In the genomic region with DNA sequence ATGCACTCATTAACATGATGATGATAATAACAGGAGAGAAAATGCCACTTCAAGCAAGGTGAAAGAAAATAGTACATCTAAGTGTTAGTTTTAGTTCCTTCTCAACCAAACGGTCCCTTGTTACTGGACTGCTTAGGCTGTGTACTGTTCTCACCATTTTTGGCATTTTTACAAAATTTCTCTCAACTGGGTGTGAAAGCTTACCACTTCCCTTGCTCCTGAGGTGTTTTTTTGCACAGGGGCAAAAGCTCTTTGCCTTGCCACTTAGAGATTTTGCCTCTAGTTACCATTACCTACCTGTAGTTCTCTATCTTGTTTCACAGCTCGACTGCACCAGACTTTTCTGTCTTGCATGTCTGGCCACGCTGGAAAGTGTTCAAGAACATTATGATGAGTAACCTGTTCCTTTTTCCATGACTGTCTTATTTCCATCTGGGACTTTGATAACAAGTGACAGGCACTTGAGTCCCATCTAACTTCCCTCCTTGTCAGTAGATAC, we compare ENCODE assay signal across 8 cellular contexts. TPM values are rescaled to one million over a fixed set of nuclear protein-coding genes. Genes with fewer than 3 reads are reported as not detected.
DNase-seq lines count a peak whose midpoint lies in the region; ATAC-seq, FAIRE-seq and TF ChIP-seq lines count a peak whose summit lies in the region.

No MANE protein-coding gene starts in this region.

- DNase-seq in H54 (ENCODE audit: insufficient read length, low spot score) = no peak
- DNase-seq in NAMALWA (ENCODE audit: low spot score) = peak; percentile 36
- peak; percentile 53 for DNase-seq in central memory CD4-positive, alpha-beta T cell
- no peak for DNase-seq in stimulated activated effector memory CD8-positive, alpha-beta T cell treated with anti-CD3 and anti-CD28 coated beads, Interleukin-12 subunit alpha, Interleukin-12 subunit beta, amount 100 ng/mL, for 72 hours (ENCODE audit: low spot score in 2 of 2)
- DNase-seq in AG08396 (ENCODE audit: low spot score) = no peak
- DNase-seq in amniotic stem cell (lab: John Stamatoyannopoulos, UW) = no peak
- DNase-seq in Caco-2 = no peak

- peak overlapping the region; percentile 77 for H3K27ac Mint-ChIP-seq in stimulated activated effector memory CD8-positive, alpha-beta T cell treated with anti-CD3 and anti-CD28 coated beads, Interleukin-12 subunit alpha, Interleukin-12 subunit beta, amount 100 ng/mL, for 72 hours
- H3K27ac Mint-ChIP-seq in Caco-2 (ENCODE audit: unreplicated experiment) = no peak overlapping the region

- no peak for TF ChIP-seq CTCF in Caco-2 (IDR thresholded peaks at IDR 0.05; ENCODE audit: insufficient read depth in 1 of 2, low read depth in 1 of 2, low read length in 1 of 2, severe bottlenecking in 1 of 2, unreplicated experiment in 1 of 2)

- ATAC-seq in GM18520 (IDR thresholded peaks at IDR 0.05; ENCODE audit: unreplicated experiment) = peak; percentile 83
- ATAC-seq in stimulated activated effector memory CD8-positive, alpha-beta T cell treated with anti-CD3 and anti-CD28 coated beads, Interleukin-12 subunit alpha, Interleukin-12 subunit beta, amount 100 ng/mL, for 72 hours = peak; percentile 40

- peak; percentile 52 for FAIRE-seq in H54 (lab: Jason Lieb, UNC)

- H3K4me1 Mint-ChIP-seq in stimulated activated effector memory CD8-positive, alpha-beta T cell treated with anti-CD3 and anti-CD28 coated beads, Interleukin-12 subunit alpha, Interleukin-12 subunit beta, amount 100 ng/mL, for 72 hours = peaks cover 74% of the 10 kb centered on the region
- peaks cover 43% of the 10 kb centered on the region for H3K4me1 Mint-ChIP-seq in Caco-2 (ENCODE audit: low read depth, unreplicated experiment)

- no peaks in the 10 kb centered on the region for H3K27me3 ChIP-seq in Caco-2 (replicated peaks; ENCODE audit: control insufficient read depth, insufficient read depth, low read length)

- POLR2A ChIA-PET in Caco-2 (lab: Charles Lee) = no interaction called here

- H3K36me3 Mint-ChIP-seq in stimulated activated effector memory CD8-positive, alpha-beta T cell treated with anti-CD3 and anti-CD28 coated beads, Interleukin-12 subunit alpha, Interleukin-12 subunit beta, amount 100 ng/mL, for 72 hours = peaks cover 17% of the 10 kb centered on the region
- no peaks in the 10 kb centered on the region for H3K36me3 Mint-ChIP-seq in Caco-2 (ENCODE audit: insufficient read depth, unreplicated experiment)

- no peak overlapping the region for H3K4me3 ChIP-seq in Caco-2 (ENCODE audit: low read depth, low read length)

- H3K4me3 Mint-ChIP-seq in stimulated activated effector memory CD8-positive, alpha-beta T cell treated with anti-CD3 and anti-CD28 coated beads, Interleukin-12 subunit alpha, Interleukin-12 subunit beta, amount 100 ng/mL, for 72 hours = peak overlapping the region; percentile 72
- no peak overlapping the region for H3K4me3 Mint-ChIP-seq in Caco-2 (ENCODE audit: unreplicated experiment)

- CTCF ChIA-PET in Caco-2 (lab: Charles Lee) = no interaction called here

- H3K36me3 ChIP-seq in Caco-2 (ENCODE audit: control insufficient read depth, insufficient read depth, low read length) = no peaks in the 10 kb centered on the region

- H3K9me3 ChIP-seq in Caco-2 = no peaks in the 10 kb centered on the region

- no peak for TF ChIP-seq POLR2A in H54 (IDR thresholded peaks at IDR 0.05; ENCODE audit: low read depth, low read length)

- intact Hi-C loops in Caco-2 (cut with micrococcal nuclease; ENCODE audit: unreplicated experiment) = no loop called here

- H3K9me3 Mint-ChIP-seq in stimulated activated effector memory CD8-positive, alpha-beta T cell treated with anti-CD3 and anti-CD28 coated beads, Interleukin-12 subunit alpha, Interleukin-12 subunit beta, amount 100 ng/mL, for 72 hours = no peaks in the 10 kb centered on the region
- H3K9me3 Mint-ChIP-seq in Caco-2 (ENCODE audit: unreplicated experiment) = no peaks in the 10 kb centered on the region

- H3K4me1 ChIP-seq in Caco-2 = peaks cover 57% of the 10 kb centered on the region

- H3K27me3 Mint-ChIP-seq in Caco-2 (ENCODE audit: insufficient read depth, unreplicated experiment) = no peaks in the 10 kb centered on the region

- no TSS peak for BruUV-seq in Caco-2 (replicated peaks; lab: Mats Ljungman, UMichigan)

RNA-seq across cellular contexts. Expression of a gene that starts 10.7 kb away (rescaled TPM):
- total RNA-seq in Caco-2 (2022) = 52.3 and 56.1 TPM in 2 replicates

Comparison
In these comparisons a context has a peak if more than half of its experiments do, and no peak if none do; other contexts are left out.
1. DNase-seq: peak in NAMALWA (single experiment) and central memory CD4-positive, alpha-beta T cell (single experiment); none in H54 (single experiment), stimulated activated effector memory CD8-positive, alpha-beta T cell treated with anti-CD3 and anti-CD28 coated beads, Interleukin-12 subunit alpha, Interleukin-12 subunit beta, amount 100 ng/mL, for 72 hours (0 of 2), AG08396 (single experiment), amniotic stem cell (single experiment) and Caco-2 (0 of 2).